In the genomic region with DNA sequence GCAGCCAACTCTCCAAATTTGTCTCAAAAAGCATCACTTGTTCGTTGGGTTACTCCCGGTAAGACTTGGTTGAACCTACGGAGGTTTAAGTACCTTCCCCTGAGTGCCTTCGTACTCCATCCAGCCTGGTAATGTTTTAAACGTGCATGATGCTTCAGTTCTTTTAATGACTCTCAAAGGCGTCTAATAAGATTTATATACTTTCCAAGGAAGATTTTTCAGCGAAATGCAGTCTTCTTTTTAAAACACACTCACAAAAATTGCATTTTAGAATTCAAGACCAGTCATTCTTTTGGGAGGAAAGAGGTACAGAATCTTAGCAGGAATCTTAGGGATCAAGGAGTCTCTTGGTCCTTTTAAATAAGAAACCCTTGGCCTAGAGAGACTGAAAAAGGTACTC, we compare ENCODE assay signal across 8 cellular contexts. TPM values are rescaled to one million over a fixed set of nuclear protein-coding genes. Genes with fewer than 3 reads are reported as not detected.
DNase-seq lines count a peak whose midpoint lies in the region; ATAC-seq and TF ChIP-seq lines count a peak whose summit lies in the region.

No MANE protein-coding gene starts in this region.

- no peak for DNase-seq in activated CD4-positive, alpha-beta T cell treated with anti-CD3 and anti-CD28 coated beads for 36 hours
- DNase-seq in activated CD4-positive, alpha-beta T cell treated with anti-CD3 and anti-CD28 coated beads for 1 hour: no peak
- DNase-seq in activated CD8-positive, alpha-beta T cell treated with anti-CD3 and anti-CD28 coated beads, Interleukin-2, amount 10 ng/mL, durations not matched to agents 7 days and 5 days: no peak
- DNase-seq in stomach (no peak), DMS79 (lab: John Stamatoyannopoulos, UW) (no peak), globus pallidus (ENCODE audit: low spot score) (no peak)

- 33 to 47% (median 34%) methylated on average over 7 of the region's 7 CpGs for WGBS in stomach, 5 donors

- no peaks in the 10 kb centered on the region for H3K9me3 Mint-ChIP-seq in activated CD4-positive, alpha-beta T cell treated with anti-CD3 and anti-CD28 coated beads for 36 hours (ENCODE audit: low read depth)
- no peaks in the 10 kb centered on the region for H3K9me3 Mint-ChIP-seq in activated CD8-positive, alpha-beta T cell treated with anti-CD3 and anti-CD28 coated beads, Interleukin-2, amount 10 ng/mL, durations not matched to agents 7 days and 5 days (ENCODE audit: insufficient read depth)

- no peaks in the 10 kb centered on the region for H3K36me3 ChIP-seq in stomach

- no peak for ATAC-seq in activated CD4-positive, alpha-beta T cell treated with anti-CD3 and anti-CD28 coated beads for 36 hours
- ATAC-seq in activated CD8-positive, alpha-beta T cell treated with anti-CD3 and anti-CD28 coated beads, Interleukin-2, amount 10 ng/mL, durations not matched to agents 7 days and 5 days: no peak
- no peak for ATAC-seq in HG02885 (IDR thresholded peaks at IDR 0.05; ENCODE audit: poor library complexity, unreplicated experiment)

- H3K27ac Mint-ChIP-seq in activated CD4-positive, alpha-beta T cell treated with anti-CD3 and anti-CD28 coated beads for 36 hours: no peak overlapping the region
- H3K27ac Mint-ChIP-seq in activated CD8-positive, alpha-beta T cell treated with anti-CD3 and anti-CD28 coated beads, Interleukin-2, amount 10 ng/mL, durations not matched to agents 7 days and 5 days: no peak overlapping the region

- H3K27me3 Mint-ChIP-seq in activated CD4-positive, alpha-beta T cell treated with anti-CD3 and anti-CD28 coated beads for 36 hours: peaks cover 34% of the 10 kb centered on the region
- peaks cover 44% of the 10 kb centered on the region for H3K27me3 Mint-ChIP-seq in activated CD8-positive, alpha-beta T cell treated with anti-CD3 and anti-CD28 coated beads, Interleukin-2, amount 10 ng/mL, durations not matched to agents 7 days and 5 days (ENCODE audit: low read depth)

- no peak for TF ChIP-seq EP300 in stomach (IDR thresholded peaks at IDR 0.05)

- POLR2A ChIA-PET in activated CD4-positive, alpha-beta T cell treated with anti-CD3 and anti-CD28 coated beads for 36 hours (lab: Charles Lee): no interaction called here
- POLR2A ChIA-PET in activated CD8-positive, alpha-beta T cell treated with anti-CD3 and anti-CD28 coated beads, Interleukin-2, amount 10 ng/mL, durations not matched to agents 7 days and 5 days (lab: Charles Lee): no interaction called here

- no peak for TF ChIP-seq CTCF in stomach (IDR thresholded peaks at IDR 0.05)

- H3K4me3 ChIP-seq in iPS-18c (ENCODE audit: insufficient read depth, low read depth, low read length) (peak overlapping the region; percentile 46), stomach (peak overlapping the region; percentile 52 to 81 (median 68))

- no peak overlapping the region for H3K27ac ChIP-seq in stomach

- H3K4me1 ChIP-seq in stomach: peaks cover 11 to 30% (median 26%) of the 10 kb centered on the region in 4 donors

- no peaks in the 10 kb centered on the region for H3K36me3 Mint-ChIP-seq in activated CD4-positive, alpha-beta T cell treated with anti-CD3 and anti-CD28 coated beads for 36 hours (ENCODE audit: low read depth)
- no peaks in the 10 kb centered on the region for H3K36me3 Mint-ChIP-seq in activated CD8-positive, alpha-beta T cell treated with anti-CD3 and anti-CD28 coated beads, Interleukin-2, amount 10 ng/mL, durations not matched to agents 7 days and 5 days (ENCODE audit: low read depth)

- H3K4me3 Mint-ChIP-seq in activated CD4-positive, alpha-beta T cell treated with anti-CD3 and anti-CD28 coated beads for 36 hours: peak overlapping the region; percentile 60
- peak overlapping the region; percentile 56 for H3K4me3 Mint-ChIP-seq in activated CD8-positive, alpha-beta T cell treated with anti-CD3 and anti-CD28 coated beads, Interleukin-2, amount 10 ng/mL, durations not matched to agents 7 days and 5 days

- CTCF ChIA-PET in activated CD4-positive, alpha-beta T cell treated with anti-CD3 and anti-CD28 coated beads for 36 hours (lab: Charles Lee): no interaction called here
- CTCF ChIA-PET in activated CD8-positive, alpha-beta T cell treated with anti-CD3 and anti-CD28 coated beads, Interleukin-2, amount 10 ng/mL, durations not matched to agents 7 days and 5 days (lab: Charles Lee): no interaction called here

- no peak for TF ChIP-seq POLR2A in stomach (IDR thresholded peaks at IDR 0.05)

- intact Hi-C loops in activated CD4-positive, alpha-beta T cell treated with anti-CD3 and anti-CD28 coated beads for 36 hours (cut with DNase I, micrococcal nuclease): loop anchor here (5.0 kb wide), 4 partner anchors 50 to 970 kb away; partner anchors contain the start of genes BLTP1 (in 1 of the 2) and NUDT6 (in 1 of the 2)
- intact Hi-C loops in stomach (cut with DNase I; ENCODE audit: low total_unique reads): no loop called here

- H3K4me1 Mint-ChIP-seq in activated CD4-positive, alpha-beta T cell treated with anti-CD3 and anti-CD28 coated beads for 36 hours: peaks cover 4% of the 10 kb centered on the region
- H3K4me1 Mint-ChIP-seq in activated CD8-positive, alpha-beta T cell treated with anti-CD3 and anti-CD28 coated beads, Interleukin-2, amount 10 ng/mL, durations not matched to agents 7 days and 5 days (ENCODE audit: low read depth): peaks cover 17% of the 10 kb centered on the region

- H3K27me3 ChIP-seq in stomach: peaks cover 0 to 55% (median 28%) of the 10 kb centered on the region in 3 donors

- no peaks in the 10 kb centered on the region for H3K9me3 ChIP-seq in iPS-18c (ENCODE audit: control insufficient read depth, insufficient read depth, low read length)
- no peaks in the 10 kb centered on the region for H3K9me3 ChIP-seq in stomach

RNA-seq across cellular contexts. Expression of gene TRPC3, which starts 0.4 kb away (rescaled TPM):
- total RNA-seq in activated CD4-positive, alpha-beta T cell treated with anti-CD3 and anti-CD28 coated beads for 36 hours: 1 to 10 TPM in 1 of 2 experiments, under 1 TPM in 1; 0.95 to 1.1 TPM
- total RNA-seq in activated CD8-positive, alpha-beta T cell treated with anti-CD3 and anti-CD28 coated beads, Interleukin-2, amount 10 ng/mL, durations not matched to agents 7 days and 5 days: under 1 TPM; 0.50 to 0.55 TPM
- total RNA-seq in stomach: 1 to 10 TPM in 1 of 5 donors, under 1 TPM in 1, not detected in 3; 0.72 to 3.7 TPM
- polyA plus RNA-seq in stomach: under 1 TPM in 2 of 3 donors, not detected in 1; 0.31 to 0.68 TPM
